ENCODE assay signal across 2 cellular contexts in genomic region chr17:72592967-72593325, GRCh38.
TF ChIP-seq lines count a peak whose summit lies in the region.

No MANE protein-coding gene starts in this region.

TF ChIP-seq in HCT116, 20 proteins besides CTCF, POLR2A, EP300 and RAD21:
- no peak for TF ChIP-seq ZBTB33 (IDR thresholded peaks at IDR 0.05; ENCODE audit: extremely low read depth, insufficient replicate concordance, low read length)
- peak; percentile 36; the same call in 1 of the 2 replicates for TF ChIP-seq ZFX (IDR thresholded peaks at IDR 0.05)
- no peak for TF ChIP-seq CBX3 (IDR thresholded peaks at IDR 0.05; ENCODE audit: low read depth)
- no peak for TF ChIP-seq SIN3A (IDR thresholded peaks at IDR 0.05; ENCODE audit: low read depth)
TF ChIP-seq in HCT116: peak in this region for 1.

TF ChIP-seq in neural cell, 6 proteins besides CTCF, POLR2A, EP300 and RAD21 (continued from another document):
- TF ChIP-seq MXI1 (conservative IDR thresholded peaks at IDR 0.05; ENCODE audit: poor library complexity, severe bottlenecking), result no peak
